25 cellular contexts compared by ENCODE assay signal in genomic region chr5:137618476-137618875, GRCh38.
"Had no signal": no experiment of that assay in that cellular context is flagged by ENCODE, and none has a peak within 500 bp of the region (broad histone marks: within the 10 kb centered on the region; RNA-seq: fewer than 3 reads in every experiment).

No MANE protein-coding gene starts in this region.

- H3K4me3 ChIP-seq: SJCRH30 had no signal

- H3K27me3 ChIP-seq: SJCRH30 had no signal

- H3K4me3 Mint-ChIP-seq: activated CD8-positive, alpha-beta T cell treated with anti-CD3 and anti-CD28 coated beads, Interleukin-2, amount 10 ng/mL, durations not matched to agents 7 days and 5 days; activated naive CD4-positive, alpha-beta T cell treated with anti-CD3 and anti-CD28 coated beads, Interleukin-2, amount 50 U/mL, for 24 hours; T-helper 17 cell; WTC11 had no signal

- H3K4me1 ChIP-seq: SJCRH30 had no signal

- DNase-seq: activated CD4-positive, alpha-beta T cell treated with anti-CD3 and anti-CD28 coated beads for 48 hours; activated CD4-positive, alpha-beta T cell treated with anti-CD3 and anti-CD28 coated beads, Interleukin-2, amount 50 U/mL, for 4 hours; activated CD4-positive, CD25-positive, alpha-beta regulatory T cell treated with anti-CD3 and anti-CD28 coated beads, Interleukin-2, amount 50 U/mL, for 72 hours; activated CD8-positive, alpha-beta memory T cell treated with anti-CD3 and anti-CD28 coated beads, Interleukin-2, amount 50 U/mL, for 48 hours; activated CD8-positive, alpha-beta T cell treated with anti-CD3 and anti-CD28 coated beads, Interleukin-2, amount 10 ng/mL, durations not matched to agents 7 days and 5 days; activated T-cell treated with anti-CD3 and anti-CD28 coated beads, Interleukin-2, amount 50 U/mL, for 1 hour; amygdala; cerebellar nuclear complex; KG1; NCI-H1092; NCI-H1417; NCI-H1930; NCI-H2171; NCI-H2227 treated with DMSO at 0.1 percent for 48 hours; NCI-H446 treated with DMSO at 0.1 percent for 48 hours; NCI-H524 treated with DMSO at 0.1 percent for 48 hours; NCI-H82; Right ventricle myocardium superior; RPMI8226; SJCRH30; T-helper 17 cell; T-helper 9 cell had no signal

- H3K9me3 Mint-ChIP-seq: activated naive CD4-positive, alpha-beta T cell treated with anti-CD3 and anti-CD28 coated beads, Interleukin-2, amount 50 U/mL, for 24 hours; WTC11 had no signal

- H3K27me3 Mint-ChIP-seq: activated naive CD4-positive, alpha-beta T cell treated with anti-CD3 and anti-CD28 coated beads, Interleukin-2, amount 50 U/mL, for 24 hours; T-helper 17 cell had no signal

- H3K4me1 Mint-ChIP-seq: activated naive CD4-positive, alpha-beta T cell treated with anti-CD3 and anti-CD28 coated beads, Interleukin-2, amount 50 U/mL, for 24 hours had no signal

- ATAC-seq: activated CD8-positive, alpha-beta T cell treated with anti-CD3 and anti-CD28 coated beads, Interleukin-2, amount 10 ng/mL, durations not matched to agents 7 days and 5 days; Panc1; T-helper 17 cell; WTC11 had no signal

- H3K36me3 ChIP-seq: SJCRH30 had no signal

- H3K9me3 ChIP-seq: SJCRH30 had no signal

- H3K27ac Mint-ChIP-seq: activated CD8-positive, alpha-beta T cell treated with anti-CD3 and anti-CD28 coated beads, Interleukin-2, amount 10 ng/mL, durations not matched to agents 7 days and 5 days; activated naive CD4-positive, alpha-beta T cell treated with anti-CD3 and anti-CD28 coated beads, Interleukin-2, amount 50 U/mL, for 24 hours; WTC11 had no signal

- H3K27ac ChIP-seq: SJCRH30 had no signal
